ENCODE assay signal across 16 cellular contexts in the genomic region with DNA sequence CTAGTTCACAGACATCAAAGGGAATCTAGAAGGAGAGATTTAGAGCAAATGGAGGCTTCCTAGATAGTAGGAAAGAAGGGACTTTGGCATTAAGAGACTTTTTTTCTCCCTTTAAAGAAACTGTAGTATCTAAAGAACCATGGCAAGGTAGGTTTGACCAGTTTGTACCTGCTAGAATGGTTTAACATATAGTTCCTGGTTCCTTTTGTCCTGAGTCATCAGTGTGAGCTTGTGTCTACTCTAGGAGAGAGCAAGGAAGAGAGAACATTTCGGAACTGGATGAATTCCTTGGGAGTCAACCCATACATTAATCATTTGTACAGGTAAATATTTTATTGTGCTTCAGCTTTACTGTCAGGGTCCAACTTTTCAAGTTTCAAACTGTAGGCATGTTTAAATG. TPM values are rescaled to one million over a fixed set of nuclear protein-coding genes. Genes with fewer than 3 reads are reported as not detected.
DNase-seq lines count a peak whose midpoint lies in the region; FAIRE-seq and TF ChIP-seq lines count a peak whose summit lies in the region.
"Had no signal": no experiment of that assay in that cellular context is flagged by ENCODE, and none has a peak within 500 bp of the region (broad histone marks: within the 10 kb centered on the region; RNA-seq: fewer than 3 reads in every experiment).

No MANE protein-coding gene starts in this region.

- H3K4me2 ChIP-seq in mammary epithelial cell (ENCODE audit: insufficient read depth, low read depth, low read length), result no peak overlapping the region
- no peak overlapping the region for H3K4me2 ChIP-seq in MM.1S (ENCODE audit: low read depth, low read length)
- H3K4me2 ChIP-seq: BLaER1 had no signal

- H3K4me3 Mint-ChIP-seq in MCF 10A (ENCODE audit: unreplicated experiment), result no peak overlapping the region
- H3K4me3 Mint-ChIP-seq: CD14-positive monocyte; CD4-positive, alpha-beta memory T cell; H9 had no signal

- peak; percentile 19 for DNase-seq in mammary epithelial cell
- DNase-seq in MCF 10A (ENCODE audit: unreplicated experiment), result no peak
- peak; percentile 24 for DNase-seq in epithelial cell of prostate (ENCODE audit: low read depth, low spot score)
- peak; percentile 25 for DNase-seq in kidney tubule cell (ENCODE audit: low spot score)
- DNase-seq in small intestine, result peak; percentile 10
- DNase-seq in NCI-H82 treated with DMSO at 0.1 percent for 48 hours (lab: John Stamatoyannopoulos, UW; ENCODE audit: unreplicated experiment), result no peak
- no peak for DNase-seq in MM.1S
- no peak for DNase-seq in effector memory CD4-positive, alpha-beta T cell
- DNase-seq: 8988T; CD4-positive, alpha-beta memory T cell; GOT3; H9 had no signal

- H3K9me2 ChIP-seq in MM.1S (replicated peaks; ENCODE audit: insufficient read depth, low read length), result no peaks in the 10 kb centered on the region

- dilution Hi-C loops in mammary epithelial cell (cut with HindIII; ENCODE audit: low sequenced_read_pairs), result no loop called here

- H3F3A ChIP-seq in MM.1S (ENCODE audit: insufficient read depth, low read length), result no peaks in the 10 kb centered on the region

- no peak overlapping the region for H2AFZ ChIP-seq in mammary epithelial cell (ENCODE audit: low read depth, low read length)
- H2AFZ ChIP-seq in MM.1S (ENCODE audit: low read length), result no peak overlapping the region

- in situ Hi-C loops in mammary epithelial cell (cut with MboI; ENCODE audit: low sequenced_read_pairs in 2 of 2), result no loop called here

- H3K27ac ChIP-seq in mammary epithelial cell (ENCODE audit: insufficient read depth, low read depth, low read length), result no peak overlapping the region
- peak overlapping the region; percentile 52 for H3K27ac ChIP-seq in epithelial cell of prostate
- no peak overlapping the region for H3K27ac ChIP-seq in small intestine (ENCODE audit: low read depth in 1 of 2, low read length in 1 of 2)
- no peak overlapping the region for H3K27ac ChIP-seq in MM.1S (ENCODE audit: low read length)
- H3K27ac ChIP-seq in effector memory CD4-positive, alpha-beta T cell (ENCODE audit: insufficient read depth, low read length, poor library complexity, severe bottlenecking), result no peak overlapping the region
- H3K27ac ChIP-seq: BLaER1 had no signal

- H3K9ac ChIP-seq in mammary epithelial cell (ENCODE audit: insufficient read depth, low read length), result no peak overlapping the region
- H3K9ac ChIP-seq in MM.1S (ENCODE audit: low read length), result no peak overlapping the region
- H3K9ac ChIP-seq: BLaER1 had no signal

- POLR2A ChIA-PET in MCF 10A (lab: Yijun Ruan, JAX), result interaction anchor here (1.0 to 1.5 kb wide), 3 partner anchors 29 to 307 kb away, joined by 3 to 5 read pairs (median 3); partner anchors contain the start of genes ATR, TRPC1 and U2SURP

- no peaks in the 10 kb centered on the region for H3K36me3 Mint-ChIP-seq in MCF 10A (ENCODE audit: insufficient read depth, unreplicated experiment)
- H3K36me3 Mint-ChIP-seq: CD14-positive monocyte had no signal

- H3K4me3 ChIP-seq in mammary epithelial cell (replicated peaks in 1 of 3; ENCODE audit: insufficient read depth in 1 of 3, low read depth in 2 of 3, low read length in 3 of 3) (no peak overlapping the region), small intestine (ENCODE audit: low read depth in 1 of 2, low read length in 2 of 2) (no peak overlapping the region), MM.1S (ENCODE audit: low read length) (no peak overlapping the region)
- no peak overlapping the region for H3K4me3 ChIP-seq in effector memory CD4-positive, alpha-beta T cell (ENCODE audit: insufficient read depth, low read depth, low read length, poor library complexity, severe bottlenecking)
- H3K4me3 ChIP-seq: BLaER1 had no signal

- no peaks in the 10 kb centered on the region for H3K4me1 Mint-ChIP-seq in MCF 10A (ENCODE audit: insufficient read depth, unreplicated experiment)
- H3K4me1 Mint-ChIP-seq: CD14-positive monocyte; CD4-positive, alpha-beta memory T cell; H9 had no signal

- BruUV-seq in mammary epithelial cell (replicated peaks; lab: Mats Ljungman, UMichigan) (no TSS peak), MCF 10A (replicated peaks; lab: Mats Ljungman, UMichigan) (no TSS peak)

- H3K9me3 Mint-ChIP-seq in MCF 10A (ENCODE audit: unreplicated experiment), result no peaks in the 10 kb centered on the region
- H3K9me3 Mint-ChIP-seq: CD14-positive monocyte; CD4-positive, alpha-beta memory T cell; H9 had no signal

- H3K27me3 Mint-ChIP-seq in MCF 10A (ENCODE audit: insufficient read depth, unreplicated experiment), result no peaks in the 10 kb centered on the region

- no peak for FAIRE-seq in small intestine (lab: Jason Lieb, UNC)
- FAIRE-seq: GM12892, GM18507 had no signal

- H3K36me3 ChIP-seq in mammary epithelial cell (ENCODE audit: insufficient read depth, low read length) (no peaks in the 10 kb centered on the region), small intestine (ENCODE audit: control insufficient read depth in 2 of 2, insufficient read depth in 2 of 2, low read length in 2 of 2) (peaks cover 0 to 4% of the 10 kb centered on the region in 2 donors), MM.1S (replicated peaks; ENCODE audit: insufficient read depth, low read length) (no peaks in the 10 kb centered on the region)
- no peaks in the 10 kb centered on the region for H3K36me3 ChIP-seq in effector memory CD4-positive, alpha-beta T cell (ENCODE audit: control insufficient read depth, insufficient read depth, low read length)
- H3K36me3 ChIP-seq: BLaER1 had no signal

- H3K4me1 ChIP-seq in mammary epithelial cell (ENCODE audit: insufficient read depth, low read length) (peaks cover 5% of the 10 kb centered on the region), small intestine (ENCODE audit: control insufficient read depth in 2 of 2, insufficient read depth in 1 of 2, low read depth in 1 of 2, low read length in 1 of 2) (no peaks in the 10 kb centered on the region), MM.1S (ENCODE audit: low read length) (no peaks in the 10 kb centered on the region)
- H3K4me1 ChIP-seq in effector memory CD4-positive, alpha-beta T cell (ENCODE audit: control insufficient read depth, insufficient read depth, low read length, poor library complexity, severe bottlenecking), result no peaks in the 10 kb centered on the region
- H3K4me1 ChIP-seq: BLaER1 had no signal

- 100% methylated on average over 1 of the region's 1 CpG for WGBS in mammary epithelial cell (ENCODE audit: low coverage, missing lambda C conversion rate)
- 88 to 94% (median 92%) methylated on average over 1 of the region's 1 CpG for WGBS in small intestine, 3 donors

- H4K20me1 ChIP-seq in mammary epithelial cell (ENCODE audit: insufficient read depth, low read length) (no peaks in the 10 kb centered on the region), MM.1S (ENCODE audit: insufficient read depth, low read length) (no peaks in the 10 kb centered on the region)
- H4K20me1 ChIP-seq: BLaER1 had no signal

- no peaks in the 10 kb centered on the region for H3K9me3 ChIP-seq in mammary epithelial cell (replicated peaks; ENCODE audit: insufficient read depth, low read length)
- no peaks in the 10 kb centered on the region for H3K9me3 ChIP-seq in small intestine (ENCODE audit: control insufficient read depth, low read depth)
- no peaks in the 10 kb centered on the region for H3K9me3 ChIP-seq in MM.1S (replicated peaks; ENCODE audit: insufficient read depth, low read length)
- no peaks in the 10 kb centered on the region for H3K9me3 ChIP-seq in effector memory CD4-positive, alpha-beta T cell (ENCODE audit: control insufficient read depth, low read length)
- H3K9me3 ChIP-seq: BLaER1 had no signal

- CTCF ChIA-PET in mammary epithelial cell (lab: Charles Lee; ENCODE audit: low non-redundant PET), result no interaction called here
- CTCF ChIA-PET in MCF 10A (lab: Yijun Ruan, JAX), result no interaction called here

- TF ChIP-seq CTCF in mammary epithelial cell (conservative IDR thresholded peaks at IDR 0.05 in 1 of 2, IDR thresholded peaks at IDR 0.05 in 1 of 2; ENCODE audit: extremely low read depth in 1 of 2, insufficient read depth in 1 of 2, low read depth in 1 of 2, low read length in 2 of 2), result no peak
- TF ChIP-seq CTCF in MCF 10A (IDR thresholded peaks at IDR 0.05; ENCODE audit: unreplicated experiment), result no peak
- TF ChIP-seq CTCF in MM.1S (IDR thresholded peaks at IDR 0.05; ENCODE audit: low read length), result no peak

- intact Hi-C loops in mammary epithelial cell (cut with micrococcal nuclease) (no loop called here), MCF 10A (cut with micrococcal nuclease) (no loop called here)

- H3K27me3 ChIP-seq in mammary epithelial cell (ENCODE audit: insufficient read depth, low read length), result no peaks in the 10 kb centered on the region
- H3K27me3 ChIP-seq in small intestine (ENCODE audit: control insufficient read depth in 2 of 2, insufficient read depth in 2 of 2, low read length in 2 of 2), result no peaks in the 10 kb centered on the region
- H3K27me3 ChIP-seq in MM.1S (replicated peaks; ENCODE audit: insufficient read depth, low read length), result no peaks in the 10 kb centered on the region
- no peaks in the 10 kb centered on the region for H3K27me3 ChIP-seq in effector memory CD4-positive, alpha-beta T cell (replicated peaks; ENCODE audit: control insufficient read depth, insufficient read depth, low read length, poor library complexity, severe bottlenecking)
- H3K27me3 ChIP-seq: BLaER1 had no signal

- H3K79me2 ChIP-seq in mammary epithelial cell (ENCODE audit: insufficient read depth, low read length) (no peaks in the 10 kb centered on the region), MM.1S (ENCODE audit: low read length) (no peaks in the 10 kb centered on the region)

- H3K27ac Mint-ChIP-seq in MCF 10A (ENCODE audit: low read depth, unreplicated experiment), result no peak overlapping the region
- H3K27ac Mint-ChIP-seq: CD14-positive monocyte; CD4-positive, alpha-beta memory T cell; H9 had no signal

RNA-seq across cellular contexts. Expression of gene TRPC1, which starts 29.6 kb away (rescaled TPM):
- total RNA-seq in mammary epithelial cell, result 10 to 100 TPM; 15.7 to 26.8 TPM
- 6.9 TPM for polyA plus RNA-seq in mammary epithelial cell
- 23.2 TPM for polyA minus RNA-seq in mammary epithelial cell
- 9.2 and 15.2 TPM in 2 replicates for total RNA-seq in MCF 10A (2022)
- polyA plus RNA-seq in small intestine, result 1 to 10 TPM in 1 of 3 donors, under 1 TPM in 2; 0.22 to 1.7 (median 0.54) TPM
- polyA plus RNA-seq: CD14-positive monocyte had no signal

Comparison
In these comparisons a context has a peak if more than half of its experiments do, and no peak if none do; other contexts are left out.
1. DNase-seq: peak in mammary epithelial cell (single experiment), epithelial cell of prostate (single experiment), kidney tubule cell (single experiment) and small intestine (single experiment); none in MCF 10A (single experiment), NCI-H82 treated with DMSO at 0.1 percent for 48 hours (single experiment), MM.1S (single experiment) and effector memory CD4-positive, alpha-beta T cell (0 of 3).